8 cellular contexts compared by ENCODE assay signal in the genomic region with DNA sequence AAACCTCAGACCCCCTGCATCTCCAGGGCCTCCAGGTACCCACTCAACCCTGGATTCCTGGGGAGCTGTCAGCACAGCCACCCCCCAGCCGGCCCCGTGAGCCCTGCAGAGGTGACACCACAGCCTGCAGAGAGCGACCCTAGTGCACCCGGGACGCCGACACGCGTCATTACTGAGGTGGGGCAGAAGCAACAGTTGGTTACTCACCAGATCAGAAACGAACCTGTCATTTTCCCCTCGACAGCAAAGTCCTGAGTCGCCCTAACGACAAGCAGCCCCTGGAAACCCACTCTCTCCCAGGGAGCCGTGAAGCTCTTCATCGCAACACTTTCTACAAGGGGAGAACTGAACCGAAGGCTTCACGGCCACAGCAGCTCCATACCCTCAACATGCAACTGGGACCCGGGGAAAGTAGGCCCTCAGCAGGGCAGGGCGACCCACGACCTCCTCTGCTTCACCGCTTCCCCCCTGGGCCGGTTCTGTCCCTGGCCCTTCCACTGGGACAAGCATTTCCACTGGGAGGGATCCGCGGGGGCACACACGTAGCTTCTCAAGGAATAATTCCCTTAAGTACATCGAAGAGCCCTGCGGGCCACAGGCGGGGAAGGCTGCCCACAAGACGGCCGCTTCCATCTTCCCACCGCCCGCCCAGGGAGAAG. TPM values are rescaled to one million over a fixed set of nuclear protein-coding genes. Genes with fewer than 3 reads are reported as not detected.
DNase-seq lines count a peak whose midpoint lies in the region; ATAC-seq lines count a peak whose summit lies in the region.

No MANE protein-coding gene starts in this region.

- ATAC-seq in GM21360 (IDR thresholded peaks at IDR 0.05; ENCODE audit: unreplicated experiment) (no peak), HG03280 (IDR thresholded peaks at IDR 0.05; ENCODE audit: unreplicated experiment) (no peak)

- no peaks in the 10 kb centered on the region for H3K9me3 ChIP-seq in CD8-positive, alpha-beta memory T cell (ENCODE audit: low read length)

- CTCF ChIA-PET in CD8-positive, alpha-beta memory T cell (lab: Charles Lee), result interaction anchor here (0.9 to 1.8 kb wide), 7 partner anchors 12 to 204 kb away, joined by 3 to 6 read pairs (median 3); no protein-coding TSS in a partner anchor

- peak overlapping the region; percentile 91 to 98 (median 93) for H3K4me3 Mint-ChIP-seq in CD8-positive, alpha-beta memory T cell
- H3K4me3 Mint-ChIP-seq in immature natural killer cell, result peak overlapping the region; percentile 88 to 93 (median 90)

- peaks cover 33% of the 10 kb centered on the region for H3K4me1 ChIP-seq in CD8-positive, alpha-beta memory T cell (ENCODE audit: insufficient read depth, low read length)

- H3K36me3 Mint-ChIP-seq in CD8-positive, alpha-beta memory T cell, result peaks cover 4 to 54% (median 11%) of the 10 kb centered on the region in 3 donors
- peaks cover 12 to 17% (median 17%) of the 10 kb centered on the region in 3 donors for H3K36me3 Mint-ChIP-seq in immature natural killer cell

- H3K27me3 Mint-ChIP-seq in CD8-positive, alpha-beta memory T cell, result peaks cover 0 to 4% of the 10 kb centered on the region in 2 donors
- peaks cover 10 to 26% (median 12%) of the 10 kb centered on the region in 3 donors for H3K27me3 Mint-ChIP-seq in immature natural killer cell (ENCODE audit: low read depth in 3 of 3)

- H3K4me1 Mint-ChIP-seq in CD8-positive, alpha-beta memory T cell, result peaks cover 34 to 64% (median 40%) of the 10 kb centered on the region in 3 donors
- peaks cover 40 to 42% of the 10 kb centered on the region in 2 donors for H3K4me1 Mint-ChIP-seq in immature natural killer cell

- H3K27ac Mint-ChIP-seq in CD8-positive, alpha-beta memory T cell, result peak overlapping the region; percentile 79 to 98 (median 96)
- H3K27ac Mint-ChIP-seq in immature natural killer cell, result peak overlapping the region; percentile 86 to 95 (median 91)

- peak; percentile 44 to 84 (median 69) for DNase-seq in CD8-positive, alpha-beta memory T cell
- DNase-seq in RPMI7951 (ENCODE audit: low read depth), result peak; percentile 24
- DNase-seq in activated naive CD4-positive, alpha-beta T cell treated with anti-CD3 and anti-CD28 coated beads, Interleukin-2, amount 50 U/mL, for 16 hours, result peak; percentile 72
- DNase-seq in immature natural killer cell, result peak; percentile 62 to 72 (median 68)
- DNase-seq in stimulated activated CD4-positive, alpha-beta T cell treated with anti-CD3 and anti-CD28 coated beads, Interleukin-4, amount 100 ng/mL, for 1 hour, result peak; percentile 69
- DNase-seq in pons (ENCODE audit: low spot score), result no peak

- H3K9me3 Mint-ChIP-seq in CD8-positive, alpha-beta memory T cell, result no peaks in the 10 kb centered on the region
- H3K9me3 Mint-ChIP-seq in immature natural killer cell, result no peaks in the 10 kb centered on the region

- H3K36me3 ChIP-seq in CD8-positive, alpha-beta memory T cell (ENCODE audit: insufficient read depth, low read length), result peaks cover 14% of the 10 kb centered on the region

- H3K27ac ChIP-seq in CD8-positive, alpha-beta memory T cell (ENCODE audit: low read depth, low read length), result peak overlapping the region; percentile 78

- H3K27me3 ChIP-seq in CD8-positive, alpha-beta memory T cell (ENCODE audit: insufficient read depth, low read length, poor library complexity, severe bottlenecking), result no peaks in the 10 kb centered on the region

- POLR2A ChIA-PET in CD8-positive, alpha-beta memory T cell (lab: Charles Lee), result interaction anchor here (0.6 to 1.4 kb wide), 4 partner anchors 23 to 92 kb away, joined by 4 to 5 read pairs (median 4); partner anchors contain the start of genes ALG12 and CRELD2

- H3K4me3 ChIP-seq in CD8-positive, alpha-beta memory T cell (ENCODE audit: low read length), result peak overlapping the region; percentile 84

RNA-seq across cellular contexts. Expression of gene BRD1, which starts 1.6 kb away (rescaled TPM):
- total RNA-seq in CD8-positive, alpha-beta memory T cell, result 10 to 100 TPM; 32.9 to 35.1 TPM
- polyA plus RNA-seq in CD8-positive, alpha-beta memory T cell, result 4.9 TPM
- 7.2 and 8.2 TPM in 2 replicates for total RNA-seq in RPMI7951 (2014; rRNA removed; shearing (Covaris generic))
- polyA plus RNA-seq in immature natural killer cell, result 1 to 10 TPM; 1.5 to 4.5 (median 2.1) TPM

RNA-seq across cellular contexts. Expression of gene ZBED4, which starts 27.6 kb away (rescaled TPM):
- 10 to 100 TPM; 24.2 to 24.3 TPM for total RNA-seq in CD8-positive, alpha-beta memory T cell
- polyA plus RNA-seq in CD8-positive, alpha-beta memory T cell, result 11.1 TPM
- total RNA-seq in RPMI7951 (2014; rRNA removed; shearing (Covaris generic)), result 7.3 and 7.7 TPM in 2 replicates
- 1 to 10 TPM; 4.1 to 9.7 (median 4.6) TPM for polyA plus RNA-seq in immature natural killer cell
